Comparison of ENCODE assay signal across 1 cellular context in genomic region chr10:119306514-119306951, GRCh38.
A peak's percentile ranks its signal among the peaks of the same experiment; 100 is the strongest.
TF ChIP-seq lines count a peak whose summit lies in the region.

No MANE protein-coding gene starts in this region.

TF ChIP-seq in GM12878, 131 proteins besides CTCF, POLR2A, EP300 and RAD21 (continued from another document and continues in another):
- TF ChIP-seq E2F4 (IDR thresholded peaks at IDR 0.05; ENCODE audit: low read depth, low read length) = no peak
- TF ChIP-seq ZSCAN29 (IDR thresholded peaks at IDR 0.05) = peak; percentile 38; the same call in 1 of the 2 replicates
- no peak for TF ChIP-seq STAT3 (IDR thresholded peaks at IDR 0.05; ENCODE audit: low read depth, low read length)
- TF ChIP-seq FOS (IDR thresholded peaks at IDR 0.05; ENCODE audit: borderline replicate concordance, extremely low read depth, insufficient read length) = no peak
- TF ChIP-seq ATF2 (IDR thresholded peaks at IDR 0.05; ENCODE audit: low read length) = no peak
- TF ChIP-seq RELA (IDR thresholded peaks at IDR 0.05; ENCODE audit: borderline replicate concordance, partially characterized antibody) = no peak
- no peak for TF ChIP-seq CEBPB (IDR thresholded peaks at IDR 0.05; ENCODE audit: borderline replicate concordance in 1 of 2, low read depth in 2 of 2, low read length in 2 of 2)
- TF ChIP-seq WRNIP1 (IDR thresholded peaks at IDR 0.05; ENCODE audit: borderline replicate concordance, low read depth, low read length) = no peak
- TF ChIP-seq SMAD1 (IDR thresholded peaks at IDR 0.05; ENCODE audit: low read depth, partially characterized antibody) = no peak
- no peak for TF ChIP-seq CHD4 (IDR thresholded peaks at IDR 0.05)
- TF ChIP-seq NKRF (conservative IDR thresholded peaks at IDR 0.05) = 0 out of 2 replicates have a peak, but pooled peaks have one; percentile 15
- TF ChIP-seq RFX5 (IDR thresholded peaks at IDR 0.05; ENCODE audit: low read depth, low read length) = no peak
- TF ChIP-seq SUZ12 (IDR thresholded peaks at IDR 0.05; ENCODE audit: unreplicated experiment) = no peak
- TF ChIP-seq SUPT20H (IDR thresholded peaks at IDR 0.05; ENCODE audit: borderline replicate concordance, control insufficient read depth, low read depth, low read length) = no peak
- TF ChIP-seq IKZF1 (conservative IDR thresholded peaks at IDR 0.05) = no peak; the same call in 1 of the 2 replicates
- TF ChIP-seq ZBTB40 (IDR thresholded peaks at IDR 0.05; ENCODE audit: borderline replicate concordance) = no peak
- no peak for TF ChIP-seq MYC (IDR thresholded peaks at IDR 0.05; ENCODE audit: insufficient read depth, insufficient read length, insufficient replicate concordance, low read length, severe bottlenecking)
- TF ChIP-seq ZNF622 (IDR thresholded peaks at IDR 0.05) = no peak
- no peak for TF ChIP-seq CBX3 (IDR thresholded peaks at IDR 0.05; ENCODE audit: borderline replicate concordance, low read depth)
- 0 out of 2 replicates have a peak, but pooled peaks have one; percentile 39 for TF ChIP-seq ZNF687 (IDR thresholded peaks at IDR 0.05)
- no peak for TF ChIP-seq PBX3 (IDR thresholded peaks at IDR 0.05; ENCODE audit: insufficient replicate concordance, low read depth, low read length)
- TF ChIP-seq TAF1 (IDR thresholded peaks at IDR 0.05; ENCODE audit: borderline replicate concordance, low read depth, low read length) = no peak
- TF ChIP-seq KDM1A (IDR thresholded peaks at IDR 0.05; ENCODE audit: borderline replicate concordance) = no peak
- TF ChIP-seq STAT1 (conservative IDR thresholded peaks at IDR 0.05) = no peak
- TF ChIP-seq CEBPZ (IDR thresholded peaks at IDR 0.05; ENCODE audit: low read depth, low read length) = no peak
- peak; percentile 94 for TF ChIP-seq SPI1 (IDR thresholded peaks at IDR 0.05; ENCODE audit: borderline replicate concordance, insufficient read depth, low read depth, low read length)
- TF ChIP-seq RAD51 (IDR thresholded peaks at IDR 0.05) = no peak; the same call in 1 of the 2 replicates
- no peak for TF ChIP-seq RELB (IDR thresholded peaks at IDR 0.05; ENCODE audit: low read depth)
- TF ChIP-seq E4F1 (IDR thresholded peaks at IDR 0.05; ENCODE audit: borderline replicate concordance, partially characterized antibody) = no peak
- no peak for TF ChIP-seq YBX1 (IDR thresholded peaks at IDR 0.05)
